ENCODE assay signal across 8 cellular contexts in genomic region chr17:38428150-38428642, GRCh38. TPM values are rescaled to one million over a fixed set of nuclear protein-coding genes. Genes with fewer than 3 reads are reported as not detected.
DNase-seq lines count a peak whose midpoint lies in the region; ATAC-seq and TF ChIP-seq lines count a peak whose summit lies in the region.

ARHGAP23 (plus strand) TSS chr17:38428464; CDS start chr17:38428486, 22 bp downstream.

- H3K79me2 ChIP-seq in Karpas-422 (ENCODE audit: low read length), result no peaks in the 10 kb centered on the region

- H3K27me3 ChIP-seq in Karpas-422 (ENCODE audit: low read length) (no peaks in the 10 kb centered on the region), endocrine pancreas (ENCODE audit: control insufficient read depth, insufficient read depth, low read length) (no peaks in the 10 kb centered on the region), lower lobe of right lung (ENCODE audit: low read depth) (no peaks in the 10 kb centered on the region)

- peak within 1 kb of the TSS; percentile 63 for H3K4me2 ChIP-seq in Karpas-422 (ENCODE audit: low read depth, low read length, poor library complexity, severe bottlenecking)

- TF ChIP-seq CTCF in CD14-positive monocyte (IDR thresholded peaks at IDR 0.05) (no peak), lower lobe of right lung (IDR thresholded peaks at IDR 0.05) (no peak)

- no peaks in the 10 kb centered on the region for H3K9me2 ChIP-seq in Karpas-422 (replicated peaks; ENCODE audit: insufficient read depth, low read length)

- H3K4me3 ChIP-seq in Karpas-422 (ENCODE audit: low read length), result peak within 1 kb of the TSS; percentile 51; the same call in 1 of the 2 replicates
- H3K4me3 ChIP-seq in endocrine pancreas (ENCODE audit: control insufficient read depth, insufficient read depth, low read length), result peak within 1 kb of the TSS; percentile 32
- peak within 1 kb of the TSS; percentile 80 for H3K4me3 ChIP-seq in lower lobe of right lung

- H3K4me1 Mint-ChIP-seq in CD14-positive monocyte, result peaks cover 47% of the 10 kb centered on the region

- H3K4me1 ChIP-seq in Karpas-422 (ENCODE audit: low read length) (peaks cover 13% of the 10 kb centered on the region), endocrine pancreas (ENCODE audit: control insufficient read depth, insufficient read depth, low read length) (no peaks in the 10 kb centered on the region), lower lobe of right lung (peaks cover 45% of the 10 kb centered on the region)

- no peaks in the 10 kb centered on the region for H3K9me3 ChIP-seq in Karpas-422 (ENCODE audit: low read length)
- no peaks in the 10 kb centered on the region for H3K9me3 ChIP-seq in endocrine pancreas (ENCODE audit: control insufficient read depth, low read length)
- H3K9me3 ChIP-seq in lower lobe of right lung, result no peaks in the 10 kb centered on the region

- H3K27ac ChIP-seq in Karpas-422 (ENCODE audit: low read length) (no peak within 1 kb of the TSS), lower lobe of right lung (peak within 1 kb of the TSS; percentile 84)

- intact Hi-C loops in CD14-positive monocyte (cut with micrococcal nuclease), result loop anchor here (5.0 to 10.0 kb wide), 2 partner anchors 54 to 57 kb away; no protein-coding TSS in a partner anchor
- intact Hi-C loops in lower lobe of right lung (cut with DNase I), result no loop called here

- peak within 1 kb of the TSS; percentile 76 to 86 for H3K4me3 Mint-ChIP-seq in CD14-positive monocyte

- ATAC-seq in lower lobe of right lung (peak; percentile 72 to 81), GM18511 (IDR thresholded peaks at IDR 0.05; ENCODE audit: unreplicated experiment) (no peak)

- H3K9me3 Mint-ChIP-seq in CD14-positive monocyte, result peaks cover 0 to 1% (median 0%) of the 10 kb centered on the region in 7 donors

- peaks cover 10 to 29% (median 23%) of the 10 kb centered on the region in 3 donors for H3K27me3 Mint-ChIP-seq in CD14-positive monocyte (ENCODE audit: low read depth in 3 of 3)

- H3K9ac ChIP-seq in Karpas-422 (ENCODE audit: low read length) (peak within 1 kb of the TSS; percentile 44), endocrine pancreas (ENCODE audit: control insufficient read depth, insufficient read depth, low read length) (peak within 1 kb of the TSS; percentile 60)

- no peaks in the 10 kb centered on the region for H4K20me1 ChIP-seq in Karpas-422 (ENCODE audit: insufficient read depth, low read depth, low read length)

- H2AFZ ChIP-seq in Karpas-422 (ENCODE audit: low read length), result no peak within 1 kb of the TSS

- H3K27ac Mint-ChIP-seq in CD14-positive monocyte, result peak within 1 kb of the TSS in 3 of 7 donors; percentile 2 to 68 (median 68)

- DNase-seq in CD14-positive monocyte (ENCODE audit: low spot score) (no peak), Karpas-422 (no peak), lower lobe of right lung (peak; percentile 79), NCI-H2196 (lab: John Stamatoyannopoulos, UW; ENCODE audit: unreplicated experiment) (no peak)
- DNase-seq in activated CD8-positive, alpha-beta memory T cell treated with anti-CD3 and anti-CD28 coated beads for 24 hours, result peak; percentile 70
- DNase-seq in stimulated activated CD4-positive, alpha-beta T cell treated with anti-CD3 and anti-CD28 coated beads, TNF-alpha, amount 100 ng/mL, for 4 hours (ENCODE audit: low read depth in 3 of 3), result peak in 2 of 3 experiments; percentile 18 to 19

- H3K36me3 ChIP-seq in Karpas-422 (ENCODE audit: insufficient read depth, low read length) (no peaks in the 10 kb centered on the region), endocrine pancreas (ENCODE audit: control insufficient read depth, insufficient read depth, low read length) (no peaks in the 10 kb centered on the region), lower lobe of right lung (no peaks in the 10 kb centered on the region)

- no peaks in the 10 kb centered on the region for H3K36me3 Mint-ChIP-seq in CD14-positive monocyte

RNA-seq across cellular contexts. Expression of gene ARHGAP23, which starts in this region (rescaled TPM):
- under 1 TPM; 0.03 to 0.09 TPM for polyA plus RNA-seq in CD14-positive monocyte
- total RNA-seq in Karpas-422 (2014; rRNA removed; shearing (Covaris generic); ENCODE audit: low replicate concordance), result 0.04 and 0.54 TPM in 2 replicates
- 48.4 TPM for total RNA-seq in lower lobe of right lung

Comparison
In these comparisons a context has a peak if more than half of its experiments do, and no peak if none do; other contexts are left out.
1. RNA of gene ARHGAP23 (total RNA-seq): 48.4 TPM in lower lobe of right lung (single experiment); 0.04 to 0.54 TPM in Karpas-422; every median in the first group is over 10 times any median in the second.
2. DNase-seq: peak in activated CD8-positive, alpha-beta memory T cell treated with anti-CD3 and anti-CD28 coated beads for 24 hours (single experiment), lower lobe of right lung (single experiment) and stimulated activated CD4-positive, alpha-beta T cell treated with anti-CD3 and anti-CD28 coated beads, TNF-alpha, amount 100 ng/mL, for 4 hours (2 of 3); none in CD14-positive monocyte (single experiment), Karpas-422 (single experiment) and NCI-H2196 (single experiment).
3. Peak in every context shown above with its lines, with median percentiles within 50 percentile points of each other: H3K4me3 ChIP-seq.